Comparison of ENCODE assay signal across 10 cellular contexts in the genomic region with DNA sequence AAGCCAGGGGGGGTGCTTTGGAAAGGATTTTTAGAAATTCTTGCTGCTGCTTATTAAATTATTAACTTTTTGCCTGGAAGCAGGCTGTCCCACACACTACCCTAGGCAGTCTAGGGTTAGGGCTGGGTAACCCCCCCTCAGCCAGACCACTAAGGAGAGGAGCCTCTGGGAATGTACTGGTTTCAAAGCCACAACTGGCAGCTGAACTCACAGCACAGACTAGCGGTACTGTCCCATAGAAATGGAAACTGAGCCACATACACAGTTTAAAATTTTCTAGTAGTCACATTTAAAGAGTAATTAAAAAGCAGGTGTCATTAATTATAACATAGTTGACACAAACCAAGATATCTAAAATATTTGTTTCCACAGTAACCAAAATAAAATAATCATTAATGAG. TPM values are rescaled to one million over a fixed set of nuclear protein-coding genes. Genes with fewer than 3 reads are reported as not detected.
DNase-seq lines count a peak whose midpoint lies in the region; ATAC-seq, FAIRE-seq and TF ChIP-seq lines count a peak whose summit lies in the region.
"Had no signal": no experiment of that assay in that cellular context is flagged by ENCODE, and none has a peak within 500 bp of the region (broad histone marks: within the 10 kb centered on the region; RNA-seq: fewer than 3 reads in every experiment).

No MANE protein-coding gene starts in this region.

- H3K79me2 ChIP-seq in SK-N-SH (ENCODE audit: insufficient read depth): peaks cover 90% of the 10 kb centered on the region
- peaks cover 93% of the 10 kb centered on the region for H3K79me2 ChIP-seq in HepG2 (ENCODE audit: insufficient read depth, low read length)

- POLR2A ChIA-PET in SK-N-SH (lab: Yijun Ruan, JAX) (no interaction called here), HepG2 (lab: Yijun Ruan, JAX) (interaction anchor here (1.1 to 3.6 kb wide), 8 partner anchors 9 to 252 kb away, joined by 3 to 26 read pairs (median 10); a partner anchor contains a TSS)

- WGBS in SK-N-SH (ENCODE audit: low lambda C conversion rate): 90% methylated on average over 1 of the region's 1 CpG
- 94% methylated on average over 1 of the region's 1 CpG for WGBS in HepG2 (ENCODE audit: low lambda C conversion rate)

- BruUV-seq in HepG2 (replicated peaks; lab: Mats Ljungman, UMichigan): no TSS peak

- TF ChIP-seq RAD21 in SK-N-SH (IDR thresholded peaks at IDR 0.05; ENCODE audit: low read length) (no peak), HepG2 (CRISPR knock-in tag; IDR thresholded peaks at IDR 0.05) (no peak)

- FAIRE-seq in HepG2 (lab: Jason Lieb, UNC): no peak
- FAIRE-seq: TTC549 had no signal

- peaks cover 20% of the 10 kb centered on the region for H3F3A ChIP-seq in SK-N-SH (replicated peaks; ENCODE audit: insufficient read depth)

- H3K9ac ChIP-seq in SK-N-SH (no peak overlapping the region), HepG2 (ENCODE audit: insufficient read depth, low read depth, low read length) (no peak overlapping the region), subcutaneous abdominal adipose tissue (ENCODE audit: low read length in 5 of 5) (peak overlapping the region in 3 of 5 donors; percentile 28 to 40 (median 39))

- ATAC-seq in SK-N-SH treated with all-trans-retinoic acid at 6 μM for 48 hours (no peak), HepG2 (no peak), GM21723 (IDR thresholded peaks at IDR 0.05; ENCODE audit: unreplicated experiment) (no peak)

- no peaks in the 10 kb centered on the region for H3K9me2 ChIP-seq in SK-N-SH

- TF ChIP-seq EP300 in SK-N-SH (IDR thresholded peaks at IDR 0.05; ENCODE audit: borderline replicate concordance in 1 of 2, low read depth in 1 of 2, low read length in 1 of 2) (no peak), HepG2 (IDR thresholded peaks at IDR 0.05; ENCODE audit: low read depth in 2 of 2, low read length in 2 of 2) (no peak), HepG2 (CRISPR knock-in tag; IDR thresholded peaks at IDR 0.05; ENCODE audit: borderline replicate concordance) (no peak)

- peaks cover 89% of the 10 kb centered on the region for H4K20me1 ChIP-seq in SK-N-SH (ENCODE audit: insufficient read depth)
- H4K20me1 ChIP-seq in HepG2 (ENCODE audit: insufficient read depth, low read length): peaks cover 63% of the 10 kb centered on the region

- intact Hi-C loops in HepG2 (cut with micrococcal nuclease; ENCODE audit: unreplicated experiment): loop anchor here (1.0 to 2.0 kb wide), 4 partner anchors 9 to 171 kb away; a partner anchor contains a TSS

- CTCF ChIA-PET in SK-N-SH (lab: Yijun Ruan, JAX): no interaction called here
- CTCF ChIA-PET in HepG2 (lab: Yijun Ruan, JAX; ENCODE audit: low intra/inter-chr PET ratio, low total read pairs): no interaction called here

- H3K27ac ChIP-seq in SK-N-SH (ENCODE audit: low read depth in 2 of 2, low read length in 1 of 2) (peak overlapping the region in 1 of 2 experiments; percentile 75; a peak in 1 of 4 replicates), HepG2 (ENCODE audit: extremely low read length, insufficient read depth, low read length) (peak overlapping the region; percentile 59), subcutaneous abdominal adipose tissue (ENCODE audit: low read depth, low read length) (peak overlapping the region; percentile 92), substantia nigra (ENCODE audit: low read depth, low read length, poor library complexity, severe bottlenecking) (no peak overlapping the region)

- H3K36me3 ChIP-seq in SK-N-SH (replicated peaks in 1 of 2; ENCODE audit: control insufficient read depth in 1 of 2, insufficient read depth in 2 of 2, low read length in 1 of 2) (peaks cover 0 to under 1% of the 10 kb centered on the region in 2 experiments), HepG2 (replicated peaks in 1 of 2; ENCODE audit: control insufficient read depth in 1 of 2, insufficient read depth in 2 of 2, low read length in 2 of 2) (peaks cover 4 to 24% of the 10 kb centered on the region in 2 experiments), subcutaneous abdominal adipose tissue (ENCODE audit: control insufficient read depth in 5 of 5, insufficient read depth in 5 of 5, low read length in 5 of 5) (peaks cover 0 to 5% (median 0%) of the 10 kb centered on the region in 5 donors)

- H3K27me3 ChIP-seq in SK-N-SH (ENCODE audit: insufficient read depth) (no peaks in the 10 kb centered on the region), HepG2 (ENCODE audit: control insufficient read depth in 1 of 2, insufficient read depth in 2 of 2, low read length in 2 of 2) (no peaks in the 10 kb centered on the region), subcutaneous abdominal adipose tissue (ENCODE audit: control insufficient read depth in 5 of 5, insufficient read depth in 4 of 5, low read length in 5 of 5) (no peaks in the 10 kb centered on the region)
- H3K27me3 ChIP-seq: tibial nerve had no signal

- peaks cover 27 to 30% of the 10 kb centered on the region in 2 experiments; a peak in 3 of 4 replicates for H3K4me1 ChIP-seq in SK-N-SH (ENCODE audit: control insufficient read depth in 1 of 2, insufficient read depth in 2 of 2, low read depth in 1 of 2, low read length in 1 of 2)
- H3K4me1 ChIP-seq in HepG2 (ENCODE audit: insufficient read depth, low read length): peaks cover 100% of the 10 kb centered on the region
- peaks cover 7 to 71% (median 51%) of the 10 kb centered on the region in 5 donors for H3K4me1 ChIP-seq in subcutaneous abdominal adipose tissue (ENCODE audit: control insufficient read depth in 5 of 5, insufficient read depth in 5 of 5, low read length in 5 of 5)

- H2AFZ ChIP-seq in SK-N-SH (ENCODE audit: low read depth): no peak overlapping the region
- H2AFZ ChIP-seq in HepG2 (ENCODE audit: low read length): no peak overlapping the region

- TF ChIP-seq CTCF in SK-N-SH (IDR thresholded peaks at IDR 0.05): no peak
- TF ChIP-seq CTCF in HepG2 (CRISPR knock-in tag; IDR thresholded peaks at IDR 0.05): no peak

- TF ChIP-seq POLR2A in HepG2 (IDR thresholded peaks at IDR 0.05; ENCODE audit: insufficient read depth in 1 of 2, low read depth in 2 of 2, low read length in 2 of 2): no peak

- H3K9me3 ChIP-seq in SK-N-SH (no peaks in the 10 kb centered on the region), HepG2 (ENCODE audit: low read length) (no peaks in the 10 kb centered on the region), subcutaneous abdominal adipose tissue (ENCODE audit: control insufficient read depth in 5 of 5, low read length in 5 of 5) (no peaks in the 10 kb centered on the region)
- H3K9me3 ChIP-seq: tibial nerve had no signal

- H3K4me2 ChIP-seq in SK-N-SH (peak overlapping the region; percentile 61), HepG2 (ENCODE audit: low read depth, low read length) (peak overlapping the region; percentile 74)

- DNase-seq in SK-N-SH (no peak), UCSD-AML1 (lab: John Stamatoyannopoulos, UW; ENCODE audit: unreplicated experiment) (peak; percentile 17), HepG2 (ENCODE audit: low spot score) (no peak), substantia nigra (lab: John Stamatoyannopoulos, UW) (no peak)
- DNase-seq in stimulated activated CD8-positive, alpha-beta memory T cell treated with anti-CD3 and anti-CD28 coated beads, Interleukin-4, amount 100 ng/mL, for 48 hours: no peak

- in situ Hi-C loops in HepG2 (cut with HindIII; ENCODE audit: extremely low pct_ligation_motif_present, low pct_unique_long_range_greater_than_20kb): loop anchor here (5.0 kb wide), 1 partner anchor 50 kb away; a partner anchor contains a TSS

- H3K4me3 ChIP-seq in SK-N-SH (ENCODE audit: low read depth in 2 of 2, low read length in 1 of 2): no peak overlapping the region; a peak in 1 of 4 replicates
- H3K4me3 ChIP-seq in HepG2 (replicated peaks in 1 of 3; ENCODE audit: insufficient read depth in 1 of 3, low read depth in 2 of 3, low read length in 3 of 3): peak overlapping the region in 1 of 3 experiments; percentile 47; a peak in 1 of 6 replicates
- peak overlapping the region in 2 of 5 donors; percentile 53 for H3K4me3 ChIP-seq in subcutaneous abdominal adipose tissue (ENCODE audit: low read depth in 1 of 5, low read length in 5 of 5)

TF ChIP-seq in SK-N-SH, 30 proteins besides CTCF, POLR2A, EP300 and RAD21 (continues in another document):
- no peak for TF ChIP-seq SIN3A (IDR thresholded peaks at IDR 0.05; ENCODE audit: borderline replicate concordance, low read depth, low read length)
- TF ChIP-seq FOSL2 (IDR thresholded peaks at IDR 0.05; ENCODE audit: borderline replicate concordance, low read depth): no peak

TF ChIP-seq in SK-N-SH treated with all-trans-retinoic acid at 6 μM for 48 hours, 23 proteins besides CTCF, POLR2A, EP300 and RAD21 (continues in another document):
- no peak for TF ChIP-seq ZFP30 (CRISPR knock-in tag; IDR thresholded peaks at IDR 0.05)

TF ChIP-seq in HepG2, 621 proteins besides CTCF, POLR2A, EP300 and RAD21 (continues in another document):
- TF ChIP-seq ZNF615 (CRISPR knock-in tag; IDR thresholded peaks at IDR 0.05; ENCODE audit: borderline replicate concordance) (0 out of 2 replicates have a peak, but pooled peaks have one; percentile 10), ZNF563 (CRISPR knock-in tag; IDR thresholded peaks at IDR 0.05) (0 out of 2 replicates have a peak, but pooled peaks have one; percentile 6)

RNA-seq across cellular contexts. Expression of a gene that starts 50.1 kb away (rescaled TPM):
- 13.5 and 21.9 TPM in 2 replicates for polyA plus RNA-seq in SK-N-SH (2012; rRNA removed)
- polyA plus RNA-seq in SK-N-SH (2012; cell fraction: cytosol; rRNA removed): 18.4 and 21.2 TPM in 2 replicates
- 17.0 and 22.9 TPM in 2 replicates for polyA plus RNA-seq in SK-N-SH (2012; cell fraction: nucleus; rRNA removed)
- total RNA-seq in HepG2 (2016; rRNA removed; fragmentation: Illumina TruSeq; extraction: Trizol): 13.0 and 17.7 TPM in 2 replicates
- total RNA-seq in HepG2 (2016; cell fraction: cytosol; rRNA removed; fragmentation: Illumina TruSeq; extraction: Trizol; ENCODE audit: low read depth): 8.2 and 14.6 TPM in 2 replicates
- 13.6 and 15.0 TPM in 2 replicates for total RNA-seq in HepG2 (2016; cell fraction: insoluble cytoplasmic fraction; rRNA removed; fragmentation: Illumina TruSeq; extraction: Trizol)
- 14.7 and 17.3 TPM in 2 replicates for total RNA-seq in HepG2 (2016; cell fraction: membrane; rRNA removed; fragmentation: Illumina TruSeq; extraction: Trizol)
- total RNA-seq in HepG2 (2016; cell fraction: nucleus; rRNA removed; fragmentation: Illumina TruSeq; extraction: Trizol): 17.1 and 21.0 TPM in 2 replicates
- 34.4 and 37.0 TPM in 2 replicates for polyA plus RNA-seq in HepG2 (2011; rRNA removed)
- polyA plus RNA-seq in HepG2 (2011; cell fraction: cytosol; rRNA removed): 35.1 and 36.7 TPM in 2 replicates
- 42.3 and 51.3 TPM in 2 replicates for polyA plus RNA-seq in HepG2 (2011; cell fraction: nucleus; rRNA removed)
- 50.2 and 57.7 TPM in 2 replicates for polyA plus RNA-seq in HepG2 (2012)
- polyA plus RNA-seq in HepG2 (2016; cell fraction: cytosol; fragmentation: Illumina TruSeq; extraction: Trizol; ENCODE audit: low read depth): 7.2 and 7.7 TPM in 2 replicates
- 35.3 and 42.4 TPM in 2 replicates for polyA plus RNA-seq in HepG2 (2016; cell fraction: insoluble cytoplasmic fraction; fragmentation: Illumina TruSeq; extraction: Trizol; ENCODE audit: low read depth)
- 18.9 and 19.9 TPM in 2 replicates for polyA plus RNA-seq in HepG2 (2016; cell fraction: membrane; fragmentation: Illumina TruSeq; extraction: Trizol; ENCODE audit: low read depth)
- polyA plus RNA-seq in HepG2 (2016; cell fraction: nucleus; fragmentation: Illumina TruSeq; extraction: Trizol; ENCODE audit: insufficient read depth, low read depth): 39.6 and 40.2 TPM in 2 replicates
- 4.9 and 74.4 TPM in 2 replicates for polyA minus RNA-seq in HepG2 (2011; rRNA and poly(A)+ RNA removed; ENCODE audit: low replicate concordance)
- 42.6 and 50.6 TPM in 2 replicates for polyA minus RNA-seq in HepG2 (2011; cell fraction: cytosol; rRNA and poly(A)+ RNA removed)
- 36.3 and 43.9 TPM in 2 replicates for polyA minus RNA-seq in HepG2 (2011; cell fraction: nucleus; rRNA and poly(A)+ RNA removed)

Comparison
In these comparisons a context has a peak if more than half of its experiments do, and no peak if none do; other contexts are left out.
1. H3K9ac ChIP-seq: peak in subcutaneous abdominal adipose tissue (3 of 5); none in SK-N-SH (single experiment) and HepG2 (single experiment).